33 cellular contexts compared by ENCODE assay signal in the genomic region with DNA sequence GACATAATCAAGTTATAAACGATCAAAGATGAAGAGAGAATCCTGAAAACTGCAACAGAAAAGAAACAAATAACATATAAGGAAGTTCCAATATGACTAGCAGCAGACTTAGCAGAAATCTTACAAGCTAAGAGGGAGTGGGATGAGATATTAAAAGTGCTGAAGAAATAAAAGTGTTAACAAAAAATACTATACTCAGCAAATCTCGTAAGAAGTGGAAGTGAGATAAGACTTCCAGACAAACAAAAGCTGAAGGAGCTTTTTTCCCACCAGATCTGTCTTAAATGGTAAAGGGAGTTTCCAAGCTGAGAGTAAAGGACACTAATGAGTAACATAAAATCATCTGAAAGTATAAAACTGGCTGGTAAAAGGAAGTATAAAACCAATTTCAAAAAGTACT.
"Had no signal": no experiment of that assay in that cellular context is flagged by ENCODE, and none has a peak within 500 bp of the region (broad histone marks: within the 10 kb centered on the region; RNA-seq: fewer than 3 reads in every experiment).

No MANE protein-coding gene starts in this region.

- DNase-seq: activated B cell treated with CpG ODN at 0.5 μM for 24 hours; activated CD4-positive, alpha-beta memory T cell treated with anti-CD3 and anti-CD28 coated beads for 36 hours; activated CD4-positive, alpha-beta T cell treated with anti-CD3 and anti-CD28 coated beads for 4 hours; activated CD4-positive, alpha-beta T cell treated with anti-CD3 and anti-CD28 coated beads, Interleukin-2, amount 10 ng/mL, durations not matched to agents 24 days and 14 days; activated CD4-positive, alpha-beta T cell treated with anti-CD3 and anti-CD28 coated beads, Interleukin-2, amount 50 U/mL, for 1 hour; activated CD4-positive, alpha-beta T cell treated with anti-CD3 and anti-CD28 coated beads, Interleukin-2, amount 50 U/mL, for 4 hours; activated CD4-positive, CD25-positive, alpha-beta regulatory T cell treated with anti-CD3 and anti-CD28 coated beads, Interleukin-2, amount 50 U/mL, for 72 hours; activated CD8-positive, alpha-beta memory T cell treated with anti-CD3 and anti-CD28 coated beads, Interleukin-2, amount 50 U/mL, for 4 hours; activated CD8-positive, alpha-beta T cell treated with anti-CD3 and anti-CD28 coated beads for 36 hours; activated effector memory CD4-positive, alpha-beta T cell treated with anti-CD3 and anti-CD28 coated beads, Interleukin-2, amount 50 U/mL, for 16 hours; activated gamma-delta T cell treated with Interleukin-2 at 50 U/mL for 16 hours; activated naive CD4-positive, alpha-beta T cell; activated naive CD4-positive, alpha-beta T cell treated with anti-CD3 and anti-CD28 coated beads for 36 hours; activated naive CD4-positive, alpha-beta T cell treated with anti-CD3 and anti-CD28 coated beads, Interleukin-2, amount 50 U/mL, for 16 hours; activated naive CD8-positive, alpha-beta T cell treated with anti-CD3 and anti-CD28 coated beads for 36 hours; activated T-cell treated with anti-CD3 and anti-CD28 coated beads for 4 hours; activated T-cell treated with anti-CD3 and anti-CD28 coated beads, Interleukin-2, amount 50 U/mL, for 1 hour; activated T-cell treated with anti-CD3 and anti-CD28 coated beads, Interleukin-2, amount 50 U/mL, for 4 hours; activated T-cell treated with anti-CD3 and anti-CD28 coated beads, Interleukin-2, amount 50 U/mL, for 72 hours; adrenal gland; amniotic stem cell; aorta; body of pancreas; brain microvascular endothelial cell; central memory CD4-positive, alpha-beta T cell; T-helper 2 cell; T-helper 9 cell had no signal

- FAIRE-seq: astrocyte, TTC549 had no signal

- H3K27ac ChIP-seq: adrenal gland, body of pancreas, brain microvascular endothelial cell, breast epithelium, VCaP had no signal

- H3K4me1 ChIP-seq: adrenal gland, body of pancreas, breast epithelium had no signal

- ATAC-seq: activated CD8-positive, alpha-beta T cell treated with anti-CD3 and anti-CD28 coated beads for 36 hours; activated naive CD4-positive, alpha-beta T cell treated with anti-CD3 and anti-CD28 coated beads, Interleukin-2, amount 50 U/mL, for 72 hours; activated T-cell treated with anti-CD3 and anti-CD28 coated beads, Interleukin-2, amount 50 U/mL, for 4 hours; activated T-cell treated with anti-CD3 and anti-CD28 coated beads, Interleukin-2, amount 50 U/mL, for 72 hours; activated T-helper 17 cell treated with anti-CD3 and anti-CD28 coated beads, Interleukin-2, amount 50 U/mL, for 72 hours; body of pancreas had no signal

- H3K4me3 ChIP-seq: adrenal gland, body of pancreas, breast epithelium had no signal

- H3K9me3 ChIP-seq: adrenal gland, body of pancreas, breast epithelium had no signal

- H3K27me3 ChIP-seq: adrenal gland, body of pancreas, brain microvascular endothelial cell, breast epithelium had no signal

- H3K36me3 ChIP-seq: adrenal gland, brain microvascular endothelial cell, breast epithelium had no signal
